Comparison of ENCODE assay signal across 8 cellular contexts in genomic region chr3:59451041-59451763, GRCh38.
A peak's percentile ranks its signal among the peaks of the same experiment; 100 is the strongest.
DNase-seq lines count a peak whose midpoint lies in the region; ATAC-seq and TF ChIP-seq lines count a peak whose summit lies in the region.

No MANE protein-coding gene starts in this region.

- no peak for TF ChIP-seq EP300 in ovary (IDR thresholded peaks at IDR 0.05)

- DNase-seq in Peyer's patch (peak in 2 of 3 donors; percentile 46 to 76), spleen (no peak), glutamatergic neuron (no peak), sciatic nerve (ENCODE audit: low spot score) (no peak), ovary (no peak)
- DNase-seq in activated naive CD8-positive, alpha-beta T cell treated with anti-CD3 and anti-CD28 coated beads for 36 hours = peak; percentile 55

- H3K27me3 Mint-ChIP-seq in activated naive CD8-positive, alpha-beta T cell treated with anti-CD3 and anti-CD28 coated beads for 36 hours = no peaks in the 10 kb centered on the region
- H3K27me3 Mint-ChIP-seq in glutamatergic neuron (ENCODE audit: unreplicated experiment) = no peaks in the 10 kb centered on the region

- H3K36me3 ChIP-seq in Peyer's patch (no peaks in the 10 kb centered on the region), spleen (no peaks in the 10 kb centered on the region), ovary (no peaks in the 10 kb centered on the region)

- no peak for TF ChIP-seq POLR2A in Peyer's patch (IDR thresholded peaks at IDR 0.05)
- TF ChIP-seq POLR2A in spleen (IDR thresholded peaks at IDR 0.05) = no peak
- TF ChIP-seq POLR2A in ovary (IDR thresholded peaks at IDR 0.05) = no peak

- no peaks in the 10 kb centered on the region for H3K9me3 ChIP-seq in Peyer's patch
- H3K9me3 ChIP-seq in spleen = no peaks in the 10 kb centered on the region
- no peaks in the 10 kb centered on the region for H3K9me3 ChIP-seq in ovary

- H3K27me3 ChIP-seq in Peyer's patch (no peaks in the 10 kb centered on the region), spleen (replicated peaks in 1 of 7) (no peaks in the 10 kb centered on the region), ovary (no peaks in the 10 kb centered on the region)

- intact Hi-C loops in spleen (cut with DNase I; ENCODE audit: low total_unique reads) = no loop called here
- intact Hi-C loops in sciatic nerve (cut with DNase I) = no loop called here
- intact Hi-C loops in ovary (cut with DNase I) = no loop called here

- TF ChIP-seq CTCF in Peyer's patch (IDR thresholded peaks at IDR 0.05) (peak in 1 of 6 experiments; percentile 4), spleen (IDR thresholded peaks at IDR 0.05 in 8 of 11, conservative IDR thresholded peaks at IDR 0.05 in 3 of 11) (peak in 1 of 11 experiments; percentile 18), glutamatergic neuron (IDR thresholded peaks at IDR 0.05; ENCODE audit: partially characterized antibody, unreplicated experiment) (no peak), ovary (IDR thresholded peaks at IDR 0.05) (no peak)

- H3K9me3 Mint-ChIP-seq in activated naive CD8-positive, alpha-beta T cell treated with anti-CD3 and anti-CD28 coated beads for 36 hours = peaks cover 8% of the 10 kb centered on the region
- H3K9me3 Mint-ChIP-seq in glutamatergic neuron (ENCODE audit: unreplicated experiment) = no peaks in the 10 kb centered on the region

- H3K4me3 ChIP-seq in Peyer's patch (no peak overlapping the region), spleen (peak overlapping the region in 1 of 8 donors; percentile 14), ovary (no peak overlapping the region)

- H3K27ac ChIP-seq in Peyer's patch (peak overlapping the region; percentile 42 to 77 (median 70)), spleen (peak overlapping the region; percentile 56 to 90 (median 75)), ovary (no peak overlapping the region)

- 13 to 24% (median 17%) methylated on average over 6 of the region's 6 CpGs for WGBS in spleen, 5 donors
- WGBS in ovary, 3 donors = 36 to 52% (median 46%) methylated on average over 6 of the region's 6 CpGs

- H3K4me1 Mint-ChIP-seq in activated naive CD8-positive, alpha-beta T cell treated with anti-CD3 and anti-CD28 coated beads for 36 hours = peaks cover 65% of the 10 kb centered on the region
- no peaks in the 10 kb centered on the region for H3K4me1 Mint-ChIP-seq in glutamatergic neuron (ENCODE audit: low read depth, unreplicated experiment)

- peaks cover 10% of the 10 kb centered on the region for H3K36me3 Mint-ChIP-seq in activated naive CD8-positive, alpha-beta T cell treated with anti-CD3 and anti-CD28 coated beads for 36 hours
- H3K36me3 Mint-ChIP-seq in glutamatergic neuron (ENCODE audit: unreplicated experiment) = no peaks in the 10 kb centered on the region

- peak; percentile 93 for ATAC-seq in GM18873 (IDR thresholded peaks at IDR 0.05; ENCODE audit: low FRiP score, unreplicated experiment)
- peak; percentile 95 for ATAC-seq in HG02885 (IDR thresholded peaks at IDR 0.05; ENCODE audit: poor library complexity, unreplicated experiment)
- no peak for ATAC-seq in sciatic nerve

- peak overlapping the region; percentile 96 for H3K27ac Mint-ChIP-seq in activated naive CD8-positive, alpha-beta T cell treated with anti-CD3 and anti-CD28 coated beads for 36 hours
- H3K27ac Mint-ChIP-seq in glutamatergic neuron (ENCODE audit: unreplicated experiment) = no peak overlapping the region

- H3K4me3 Mint-ChIP-seq in activated naive CD8-positive, alpha-beta T cell treated with anti-CD3 and anti-CD28 coated beads for 36 hours = peak overlapping the region; percentile 66
- no peak overlapping the region for H3K4me3 Mint-ChIP-seq in glutamatergic neuron (ENCODE audit: unreplicated experiment)

- H3K4me1 ChIP-seq in Peyer's patch = peaks cover 0 to 12% (median 0%) of the 10 kb centered on the region in 4 donors
- H3K4me1 ChIP-seq in spleen = peaks cover 0 to 31% (median 19%) of the 10 kb centered on the region in 6 donors
- H3K4me1 ChIP-seq in ovary (ENCODE audit: insufficient read depth) = peaks cover 4% of the 10 kb centered on the region

Comparison
In these comparisons a context has a peak if more than half of its experiments do, and no peak if none do; other contexts are left out.
1. DNase-seq: peak in Peyer's patch (2 of 3) and activated naive CD8-positive, alpha-beta T cell treated with anti-CD3 and anti-CD28 coated beads for 36 hours (single experiment); none in spleen (single experiment), glutamatergic neuron (single experiment), sciatic nerve (single experiment) and ovary (0 of 5).
2. H3K27ac ChIP-seq: peak in Peyer's patch (4 of 4) and spleen (8 of 8); none in ovary (0 of 2).